In the genomic region with DNA sequence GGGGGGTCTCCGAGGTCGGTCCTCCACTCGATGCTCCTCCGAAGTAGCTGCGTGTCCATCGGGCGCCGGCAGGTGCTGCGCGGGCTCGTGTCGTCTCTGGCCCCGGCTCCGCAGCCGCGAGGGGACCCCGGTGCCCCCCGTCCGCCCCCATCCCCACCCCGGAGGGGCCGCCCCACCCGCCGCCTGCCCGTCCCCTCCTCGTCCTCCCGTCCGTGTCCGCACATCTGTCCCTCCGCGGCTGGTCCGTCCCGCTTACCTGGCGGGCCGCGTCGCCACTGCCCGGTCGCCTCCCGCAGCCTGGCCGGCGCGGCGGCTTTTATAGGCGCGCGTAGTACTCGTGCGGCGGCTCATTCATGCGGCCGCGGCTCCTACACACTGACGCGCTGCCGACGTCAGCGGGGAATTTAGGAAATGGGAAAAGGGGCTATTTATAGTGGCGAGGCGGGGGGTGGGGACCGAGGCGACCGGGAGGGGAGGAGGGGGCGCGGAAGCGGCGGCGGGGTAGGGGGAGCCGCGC, we compare ENCODE assay signal across 1 cellular context.
TF ChIP-seq lines count a peak whose summit lies in the region.

No MANE protein-coding gene starts in this region.

TF ChIP-seq in HEK293, 187 proteins besides CTCF, POLR2A, EP300 and RAD21 (continued from another document):
- TF ChIP-seq, protein P1, sequence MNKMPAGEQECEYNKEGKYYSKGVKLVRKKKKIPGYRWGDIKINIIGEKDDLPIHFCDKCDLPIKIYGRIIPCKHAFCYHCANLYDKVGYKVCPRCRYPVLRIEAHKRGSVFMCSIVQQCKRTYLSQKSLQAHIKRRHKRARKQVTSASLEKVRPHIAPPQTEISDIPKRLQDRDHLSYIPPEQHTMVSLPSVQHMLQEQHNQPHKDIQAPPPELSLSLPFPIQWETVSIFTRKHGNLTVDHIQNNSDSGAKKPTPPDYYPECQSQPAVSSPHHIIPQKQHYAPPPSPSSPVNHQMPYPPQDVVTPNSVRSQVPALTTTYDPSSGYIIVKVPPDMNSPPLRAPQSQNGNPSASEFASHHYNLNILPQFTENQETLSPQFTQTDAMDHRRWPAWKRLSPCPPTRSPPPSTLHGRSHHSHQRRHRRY (tag by site-specific recombination; IDR thresholded peaks at IDR 0.05), result no peak
